In the genomic region with DNA sequence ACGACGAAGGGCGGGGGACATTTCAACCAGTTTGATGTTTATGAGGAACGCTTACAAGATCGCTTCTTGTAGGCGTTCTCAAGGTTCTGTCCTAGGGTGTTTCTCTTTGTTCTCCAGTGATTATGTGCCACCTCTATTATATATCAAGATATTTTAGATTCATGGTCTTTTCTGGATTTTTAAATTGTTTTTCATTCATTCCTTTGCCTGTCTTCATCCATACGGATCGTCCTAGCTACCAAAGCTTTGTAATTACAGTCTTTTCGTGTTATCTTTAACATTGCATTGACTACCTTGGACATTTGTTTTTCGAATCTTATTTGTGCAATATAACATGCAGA, we compare ENCODE assay signal across 9 cellular contexts. TPM values are rescaled to one million over a fixed set of nuclear protein-coding genes. Genes with fewer than 3 reads are reported as not detected.
DNase-seq lines count a peak whose midpoint lies in the region; ATAC-seq and TF ChIP-seq lines count a peak whose summit lies in the region.
"Had no signal": no experiment of that assay in that cellular context is flagged by ENCODE, and none has a peak within 500 bp of the region (broad histone marks: within the 10 kb centered on the region; RNA-seq: fewer than 3 reads in every experiment).

No MANE protein-coding gene starts in this region.

- peaks cover 3% of the 10 kb centered on the region for H3K36me3 Mint-ChIP-seq in mesothelial cell of epicardium

- peaks cover 32% of the 10 kb centered on the region for H3K4me1 ChIP-seq in left ventricle myocardium inferior
- peaks cover 5 to 16% of the 10 kb centered on the region in 2 donors for H3K4me1 ChIP-seq in ascending aorta
- peaks cover 10% of the 10 kb centered on the region for H3K4me1 ChIP-seq in vagina

- no peak for ATAC-seq in Right ventricle myocardium superior (ENCODE audit: poor library complexity)
- ATAC-seq in HG02571 (IDR thresholded peaks at IDR 0.05; ENCODE audit: unreplicated experiment): no peak

- intact Hi-C loops in left ventricle myocardium inferior (cut with micrococcal nuclease): no loop called here
- intact Hi-C loops in Right ventricle myocardium superior (cut with DNase I): loop anchor here (5.0 kb wide), 1 partner anchor 103 kb away; a partner anchor contains a TSS
- intact Hi-C loops in ascending aorta (cut with DNase I): loop anchor here (1.0 kb wide), 1 partner anchor 415 kb away; a partner anchor contains a TSS
- intact Hi-C loops in vagina (cut with DNase I): no loop called here

- H3K9me3 ChIP-seq in left ventricle myocardium inferior (replicated peaks) (no peaks in the 10 kb centered on the region), ascending aorta (no peaks in the 10 kb centered on the region), vagina (no peaks in the 10 kb centered on the region)

- peak overlapping the region; percentile 99 for H3K27ac Mint-ChIP-seq in mesothelial cell of epicardium

- peaks cover 24% of the 10 kb centered on the region for H3K4me1 Mint-ChIP-seq in mesothelial cell of epicardium

- H3K4me3 Mint-ChIP-seq in mesothelial cell of epicardium: peak overlapping the region; percentile 97

- peak overlapping the region; percentile 97 for H3K27ac ChIP-seq in left ventricle myocardium inferior (replicated peaks)
- H3K27ac ChIP-seq in ascending aorta: peak overlapping the region in 1 of 2 donors; percentile 96
- peak overlapping the region; percentile 93 for H3K27ac ChIP-seq in vagina

- no peak for DNase-seq in left ventricle myocardium inferior
- no peak for DNase-seq in Right ventricle myocardium superior
- no peak for DNase-seq in ascending aorta (ENCODE audit: low spot score in 2 of 2)
- DNase-seq in mesothelial cell of epicardium (ENCODE audit: low spot score in 2 of 2, unreplicated experiment in 2 of 2): no peak
- DNase-seq in vagina (ENCODE audit: extremely low spot score in 2 of 2): no peak
- DNase-seq in NCI-H187 (lab: John Stamatoyannopoulos, UW): no peak
- no peak for DNase-seq in anterior cingulate cortex (lab: John Stamatoyannopoulos, UW)

- no peaks in the 10 kb centered on the region for H3K27me3 Mint-ChIP-seq in mesothelial cell of epicardium (ENCODE audit: low read depth)

- H3K27me3 ChIP-seq in left ventricle myocardium inferior (ENCODE audit: low read depth) (peaks cover 3% of the 10 kb centered on the region), ascending aorta (no peaks in the 10 kb centered on the region), vagina (no peaks in the 10 kb centered on the region)

- no peak for TF ChIP-seq POLR2A in vagina (IDR thresholded peaks at IDR 0.05)

- no peaks in the 10 kb centered on the region for H3K9me3 Mint-ChIP-seq in mesothelial cell of epicardium

- no peaks in the 10 kb centered on the region for H3K36me3 ChIP-seq in left ventricle myocardium inferior
- H3K36me3 ChIP-seq in ascending aorta: no peaks in the 10 kb centered on the region
- H3K36me3 ChIP-seq in vagina: no peaks in the 10 kb centered on the region

- H3K4me3 ChIP-seq in left ventricle myocardium inferior (peak overlapping the region; percentile 91), ascending aorta (peak overlapping the region; percentile 77 to 95), vagina (peak overlapping the region; percentile 66 to 99)

- TF ChIP-seq CTCF in left ventricle myocardium inferior (IDR thresholded peaks at IDR 0.05; ENCODE audit: borderline replicate concordance) (no peak), ascending aorta (IDR thresholded peaks at IDR 0.05) (no peak), mesothelial cell of epicardium (IDR thresholded peaks at IDR 0.05; ENCODE audit: unreplicated experiment) (peak; percentile 54), vagina (IDR thresholded peaks at IDR 0.05) (no peak)

RNA-seq across cellular contexts. Expression of a gene that starts 0.3 kb away (rescaled TPM):
- 9.8 TPM for total RNA-seq in left ventricle myocardium inferior
- 10.3 TPM for total RNA-seq in Right ventricle myocardium superior
- total RNA-seq in ascending aorta: 11.8 TPM
- 18.8 to 22.6 TPM (median 19.7 TPM) in 3 replicates for total RNA-seq in mesothelial cell of epicardium
- 13.5 TPM for total RNA-seq in vagina

RNA-seq across cellular contexts. Expression of a gene that starts 7.7 kb away (rescaled TPM):
- total RNA-seq in left ventricle myocardium inferior (2.1 TPM), Right ventricle myocardium superior (1.7 TPM), ascending aorta (not detected), mesothelial cell of epicardium (2.6 to 4.0 TPM (median 2.8 TPM) in 3 replicates), vagina (3.7 TPM)

RNA-seq across cellular contexts. Expression of a gene that starts 25.4 kb away (rescaled TPM):
- total RNA-seq in left ventricle myocardium inferior (not detected), Right ventricle myocardium superior (not detected), ascending aorta (not detected), mesothelial cell of epicardium (0.60 to 0.81 TPM (median 0.78 TPM) in 3 replicates), vagina (not detected)
- total RNA-seq: RPMI7951 had no signal

RNA-seq across cellular contexts. Expression of a gene that starts 41.6 kb away (rescaled TPM):
- total RNA-seq in left ventricle myocardium inferior (not detected), Right ventricle myocardium superior (not detected), ascending aorta (not detected), mesothelial cell of epicardium (0.40 to 0.53 TPM (median 0.50 TPM) in 3 replicates), vagina (not detected)

RNA-seq across cellular contexts. Expression of a gene that starts 59.7 kb away (rescaled TPM):
- total RNA-seq in left ventricle myocardium inferior: 73.8 TPM
- total RNA-seq in Right ventricle myocardium superior: 80.6 TPM
- total RNA-seq in ascending aorta: 92.0 TPM
- total RNA-seq in mesothelial cell of epicardium: 69.3 to 78.9 TPM (median 70.7 TPM) in 3 replicates
- total RNA-seq in vagina: 65.3 TPM

Comparison
In these comparisons a context has a peak if more than half of its experiments do, and no peak if none do; other contexts are left out.
1. intact Hi-C loops: an anchor here in Right ventricle myocardium superior (5.0 kb wide) and ascending aorta (1.0 kb wide); none called in left ventricle myocardium inferior and vagina.